Comparison of ENCODE assay signal across 20 cellular contexts in the genomic region with DNA sequence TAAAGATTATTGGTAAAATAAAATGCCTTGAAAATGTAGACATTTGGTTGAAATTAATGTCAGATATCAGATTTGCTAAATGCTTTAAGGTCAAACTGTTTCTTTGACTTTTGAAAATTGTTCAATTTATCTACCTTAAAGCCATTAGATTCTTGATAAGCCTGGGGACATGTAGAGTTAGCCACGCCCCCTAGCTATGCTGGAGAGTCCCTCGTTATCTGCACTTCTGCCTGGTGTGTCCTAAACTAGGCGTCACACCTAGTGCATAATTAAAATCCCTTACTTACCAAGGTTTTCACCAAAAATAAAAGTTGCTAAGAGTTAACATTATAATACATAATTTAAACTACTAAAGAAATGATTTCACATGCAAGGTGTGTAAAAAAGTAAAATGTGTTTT.
DNase-seq lines count a peak whose midpoint lies in the region; ATAC-seq, FAIRE-seq and TF ChIP-seq lines count a peak whose summit lies in the region.
"Had no signal": no experiment of that assay in that cellular context is flagged by ENCODE, and none has a peak within 500 bp of the region (broad histone marks: within the 10 kb centered on the region; RNA-seq: fewer than 3 reads in every experiment).

No MANE protein-coding gene starts in this region.

- TF ChIP-seq CTCF in hepatocyte (IDR thresholded peaks at IDR 0.05; ENCODE audit: poor library complexity) (no peak), prostate gland (IDR thresholded peaks at IDR 0.05) (no peak)

- no peak for TF ChIP-seq POLR2A in prostate gland (IDR thresholded peaks at IDR 0.05)

- 66% methylated on average over 3 of the region's 3 CpGs for WGBS in hepatocyte (ENCODE audit: low lambda C conversion rate, missing lambda C conversion rate)
- 84% methylated on average over 3 of the region's 3 CpGs for WGBS in prostate gland

- intact Hi-C loops in prostate gland (cut with DNase I), result no loop called here

- H3K79me2 ChIP-seq in hepatocyte, result no peaks in the 10 kb centered on the region

- H3K9me3 ChIP-seq in HAP-1 (peaks cover 5% of the 10 kb centered on the region), hepatocyte (ENCODE audit: low read depth) (peaks cover 2% of the 10 kb centered on the region), prostate gland (no peaks in the 10 kb centered on the region)
- H3K9me3 ChIP-seq: BE2C had no signal

- no peak for ATAC-seq in GM19351 (IDR thresholded peaks at IDR 0.05; ENCODE audit: unreplicated experiment)
- ATAC-seq in GM18873 (IDR thresholded peaks at IDR 0.05; ENCODE audit: low FRiP score, unreplicated experiment), result no peak
- ATAC-seq: HCT116 had no signal

- no peaks in the 10 kb centered on the region for H3K9me2 ChIP-seq in hepatocyte (replicated peaks; ENCODE audit: insufficient read depth)

- no peaks in the 10 kb centered on the region for H4K20me1 ChIP-seq in hepatocyte (ENCODE audit: insufficient read depth, poor library complexity, severe bottlenecking)

- H3K27me3 ChIP-seq in HAP-1 (ENCODE audit: low read depth) (no peaks in the 10 kb centered on the region), hepatocyte (no peaks in the 10 kb centered on the region), prostate gland (replicated peaks; ENCODE audit: insufficient read depth) (no peaks in the 10 kb centered on the region)
- H3K27me3 ChIP-seq: BE2C had no signal

- DNase-seq in GM18507 (ENCODE audit: extremely low spot score, insufficient read length, low read depth) (no peak), HAP-1 (ENCODE audit: low spot score in 2 of 2) (peak; percentile 36 to 61), hepatocyte (ENCODE audit: low spot score) (peak; percentile 23), prostate gland (ENCODE audit: low spot score) (no peak)
- DNase-seq: ACHN; BE2C; C1 segment of cervical spinal cord; CD4-positive, CD25-positive, alpha-beta regulatory T cell; CD8-positive, alpha-beta memory T cell; COR-L47; GM23248; HFFc6 had no signal

- in situ Hi-C loops in HAP-1 (cut with MboI; ENCODE audit: low sequenced_read_pairs), result no loop called here

- H3K4me3 ChIP-seq in HAP-1, result no peak overlapping the region
- H3K4me3 ChIP-seq in hepatocyte, result no peak overlapping the region
- no peak overlapping the region for H3K4me3 ChIP-seq in prostate gland
- H3K4me3 ChIP-seq: GM23248 had no signal

- H3K4me2 ChIP-seq in hepatocyte, result no peak overlapping the region

- H2AFZ ChIP-seq in hepatocyte, result no peak overlapping the region
- H2AFZ ChIP-seq: GM23248 had no signal

- H3K4me1 ChIP-seq in HAP-1 (peaks cover 5% of the 10 kb centered on the region; the same call in 1 of the 2 replicates), hepatocyte (ENCODE audit: insufficient read depth) (no peaks in the 10 kb centered on the region), prostate gland (replicated peaks) (no peaks in the 10 kb centered on the region)
- H3K4me1 ChIP-seq: BE2C had no signal

- H3K36me3 ChIP-seq in HAP-1 (replicated peaks) (no peaks in the 10 kb centered on the region), hepatocyte (replicated peaks; ENCODE audit: insufficient read depth, low read depth) (no peaks in the 10 kb centered on the region), prostate gland (no peaks in the 10 kb centered on the region)
- H3K36me3 ChIP-seq: BE2C had no signal

- peak; percentile 26 for FAIRE-seq in GM18507 (lab: Jason Lieb, UNC)
- FAIRE-seq: D721Med, GM12892, GM19239, H54 had no signal

- H3K27ac ChIP-seq in hepatocyte, result no peak overlapping the region
- no peak overlapping the region for H3K27ac ChIP-seq in prostate gland
- H3K27ac ChIP-seq: GM23248, HL-60 had no signal

Comparison
In these comparisons a context has a peak if more than half of its experiments do, and no peak if none do; other contexts are left out.
1. DNase-seq: peak in HAP-1 (2 of 2) and hepatocyte (single experiment); none in GM18507 (single experiment) and prostate gland (single experiment).